Comparison of ENCODE assay signal across 8 cellular contexts in genomic region chr16:56632848-56633365, GRCh38. TPM values are rescaled to one million over a fixed set of nuclear protein-coding genes. Genes with fewer than 3 reads are reported as not detected.
DNase-seq lines count a peak whose midpoint lies in the region; ATAC-seq and TF ChIP-seq lines count a peak whose summit lies in the region.

No MANE protein-coding gene starts in this region.

- H3K27me3 ChIP-seq in cardiac muscle cell, result peaks cover 100% of the 10 kb centered on the region
- H3K27me3 ChIP-seq in neural cell (ENCODE audit: insufficient read depth, low read depth, low read length), result peaks cover 99% of the 10 kb centered on the region
- H3K27me3 ChIP-seq in aorta (ENCODE audit: control insufficient read depth in 1 of 2, insufficient read depth in 2 of 2, low read length in 1 of 2), result no peaks in the 10 kb centered on the region

- no peaks in the 10 kb centered on the region for H3K36me3 Mint-ChIP-seq in endothelial cell (ENCODE audit: low read depth, unreplicated experiment)

- TF ChIP-seq CTCF in cardiac muscle cell (IDR thresholded peaks at IDR 0.05; ENCODE audit: low read depth, low read length) (no peak), fibroblast of the aortic adventitia (IDR thresholded peaks at IDR 0.05; ENCODE audit: insufficient read depth, low read length) (no peak), neural cell (IDR thresholded peaks at IDR 0.05; ENCODE audit: poor library complexity, severe bottlenecking) (no peak), endothelial cell (IDR thresholded peaks at IDR 0.05; ENCODE audit: unreplicated experiment) (no peak)

- H3K79me2 ChIP-seq in neural cell (replicated peaks; ENCODE audit: insufficient read depth, low read length), result no peaks in the 10 kb centered on the region

- TF ChIP-seq EP300 in neural cell (conservative IDR thresholded peaks at IDR 0.05; ENCODE audit: poor library complexity, severe bottlenecking), result no peak

- no peaks in the 10 kb centered on the region for H4K20me1 ChIP-seq in neural cell (ENCODE audit: insufficient read depth)

- no peak overlapping the region for H2AFZ ChIP-seq in neural cell (ENCODE audit: low read depth, low read length)

- peaks cover 39% of the 10 kb centered on the region for H3K27me3 Mint-ChIP-seq in endothelial cell (ENCODE audit: unreplicated experiment)

- no peaks in the 10 kb centered on the region for H3K9me2 ChIP-seq in neural cell (ENCODE audit: insufficient read depth, low read length)

- H3K9me3 ChIP-seq in cardiac muscle cell (ENCODE audit: low read depth) (no peaks in the 10 kb centered on the region), neural cell (ENCODE audit: low read length) (no peaks in the 10 kb centered on the region), aorta (ENCODE audit: control insufficient read depth, low read length) (no peaks in the 10 kb centered on the region)

- H3K4me3 ChIP-seq in cardiac muscle cell, result peak overlapping the region; percentile 20
- H3K4me3 ChIP-seq in fibroblast of the aortic adventitia (ENCODE audit: low read depth, low read length), result peak overlapping the region; percentile 51
- H3K4me3 ChIP-seq in neural cell (ENCODE audit: low read length), result peak overlapping the region; percentile 59
- peak overlapping the region; percentile 37 to 49 for H3K4me3 ChIP-seq in aorta (ENCODE audit: low read length in 2 of 2)

- H3F3A ChIP-seq in neural cell (ENCODE audit: insufficient read depth, low read length, poor library complexity, severe bottlenecking), result no peaks in the 10 kb centered on the region

- H3K27ac Mint-ChIP-seq in endothelial cell (ENCODE audit: unreplicated experiment), result no peak overlapping the region

- no peak overlapping the region for H3K4me3 Mint-ChIP-seq in endothelial cell (ENCODE audit: unreplicated experiment)

- DNase-seq in cardiac muscle cell (ENCODE audit: low read depth in 1 of 2, low spot score in 1 of 2) (no peak), cardiac septum (ENCODE audit: low spot score) (no peak), fibroblast of the aortic adventitia (ENCODE audit: low read depth) (no peak), aorta (no peak), endothelial cell (ENCODE audit: low spot score) (no peak), SHP77 (lab: John Stamatoyannopoulos, UW) (no peak), D341Med (ENCODE audit: low spot score) (no peak)

- no peak for TF ChIP-seq RAD21 in neural cell (conservative IDR thresholded peaks at IDR 0.05)

- 45 to 56% methylated on average over 6 of the region's 6 CpGs for WGBS in aorta, 2 donors

- intact Hi-C loops in cardiac septum (cut with DNase I) (no loop called here), aorta (cut with DNase I) (no loop called here)

- no peaks in the 10 kb centered on the region for H3K9me3 Mint-ChIP-seq in endothelial cell (ENCODE audit: unreplicated experiment)

- H3K36me3 ChIP-seq in cardiac muscle cell, result no peaks in the 10 kb centered on the region
- no peaks in the 10 kb centered on the region for H3K36me3 ChIP-seq in neural cell (ENCODE audit: insufficient read depth, low read length)
- no peaks in the 10 kb centered on the region for H3K36me3 ChIP-seq in aorta (ENCODE audit: control insufficient read depth in 1 of 2, insufficient read depth in 2 of 2, low read length in 1 of 2)

- peak; percentile 2 for ATAC-seq in aorta (ENCODE audit: low FRiP score)

- no peak overlapping the region for H3K9ac ChIP-seq in neural cell (ENCODE audit: low read length)

- H3K4me1 ChIP-seq in cardiac muscle cell (ENCODE audit: low read depth), result no peaks in the 10 kb centered on the region
- no peaks in the 10 kb centered on the region for H3K4me1 ChIP-seq in aorta (ENCODE audit: control insufficient read depth in 1 of 2, insufficient read depth in 2 of 2, low read length in 2 of 2)

- H3K27ac ChIP-seq in cardiac muscle cell (no peak overlapping the region), neural cell (ENCODE audit: low read length) (no peak overlapping the region), aorta (ENCODE audit: low read depth in 1 of 2, low read length in 2 of 2) (peak overlapping the region in 1 of 2 donors; percentile 77)

- peaks cover 10% of the 10 kb centered on the region for H3K4me1 Mint-ChIP-seq in endothelial cell (ENCODE audit: unreplicated experiment)

- no peak overlapping the region for H3K4me2 ChIP-seq in neural cell (ENCODE audit: low read length)

TF ChIP-seq in neural cell, 6 proteins besides CTCF, POLR2A, EP300 and RAD21:
- no peak for TF ChIP-seq REST (IDR thresholded peaks at IDR 0.05; ENCODE audit: borderline replicate concordance)
- TF ChIP-seq POLR2AphosphoS5 (IDR thresholded peaks at IDR 0.05), result no peak
- no peak for TF ChIP-seq SMC3 (conservative IDR thresholded peaks at IDR 0.05; ENCODE audit: poor library complexity)
- TF ChIP-seq MXI1 (conservative IDR thresholded peaks at IDR 0.05; ENCODE audit: poor library complexity, severe bottlenecking), result no peak
- TF ChIP-seq TAF1 (IDR thresholded peaks at IDR 0.05; ENCODE audit: low read depth), result no peak

RNA-seq across cellular contexts. Expression of gene MT1M, which starts 0.4 kb away (rescaled TPM):
- not detected in 2 replicates for total RNA-seq in cardiac muscle cell
- polyA plus RNA-seq in cardiac muscle cell, result not detected in 2 replicates
- 1.1 TPM for total RNA-seq in cardiac septum
- total RNA-seq in fibroblast of the aortic adventitia (ENCODE audit: low replicate concordance), result 3.4 and 10.3 TPM in 2 replicates
- not detected in 2 replicates for polyA plus RNA-seq in neural cell
- not detected in 2 replicates for polyA minus RNA-seq in neural cell
- 100 to 1,000 TPM in 1 of 2 donors, 10 to 100 TPM in 1; 11.8 to 129 TPM for total RNA-seq in aorta
- 10 to 100 TPM; 40.1 to 72.2 TPM for polyA plus RNA-seq in aorta
- total RNA-seq in endothelial cell (ENCODE audit: unreplicated experiment), result not detected

RNA-seq across cellular contexts. Expression of gene MT1A, which starts 5.6 kb away (rescaled TPM):
- not detected in 2 replicates for total RNA-seq in cardiac muscle cell
- not detected in 2 replicates for polyA plus RNA-seq in cardiac muscle cell
- 1.5 TPM for total RNA-seq in cardiac septum
- total RNA-seq in fibroblast of the aortic adventitia (ENCODE audit: low replicate concordance), result 0.72 TPM in 1 of 2 replicates, not detected in the other
- not detected in 2 replicates for polyA plus RNA-seq in neural cell
- polyA minus RNA-seq in neural cell, result not detected in 2 replicates
- total RNA-seq in aorta, result 10 to 100 TPM in 1 of 2 donors, 1 to 10 TPM in 1; 4.6 to 82.2 TPM
- 10 to 100 TPM in 1 of 2 donors, 1 to 10 TPM in 1; 7.0 to 16.2 TPM for polyA plus RNA-seq in aorta
- not detected for total RNA-seq in endothelial cell (ENCODE audit: unreplicated experiment)

RNA-seq across cellular contexts. Expression of gene MT1E, which starts 7.3 kb away (rescaled TPM):
- 3.6 and 9.1 TPM in 2 replicates for total RNA-seq in cardiac muscle cell
- 4.5 and 4.7 TPM in 2 replicates for polyA plus RNA-seq in cardiac muscle cell
- total RNA-seq in cardiac septum, result 36.1 TPM
- 54.7 and 103 TPM in 2 replicates for total RNA-seq in fibroblast of the aortic adventitia (ENCODE audit: low replicate concordance)
- polyA plus RNA-seq in neural cell, result not detected in 2 replicates
- polyA minus RNA-seq in neural cell, result not detected in 2 replicates
- 100 to 1,000 TPM in 1 of 2 donors, 10 to 100 TPM in 1; 47.8 to 355 TPM for total RNA-seq in aorta
- polyA plus RNA-seq in aorta, result 100 to 1,000 TPM; 185 to 606 TPM
- not detected for total RNA-seq in endothelial cell (ENCODE audit: unreplicated experiment)

RNA-seq across cellular contexts. Expression of gene MT1B, which starts 18.8 kb away (rescaled TPM):
- total RNA-seq in cardiac muscle cell, result not detected in 2 replicates
- not detected in 2 replicates for polyA plus RNA-seq in cardiac muscle cell
- not detected for total RNA-seq in cardiac septum
- not detected in 2 replicates for total RNA-seq in fibroblast of the aortic adventitia (ENCODE audit: low replicate concordance)
- polyA plus RNA-seq in neural cell, result not detected in 2 replicates
- not detected in 2 replicates for polyA minus RNA-seq in neural cell
- not detected for total RNA-seq in aorta
- polyA plus RNA-seq in aorta, result not detected
- not detected for total RNA-seq in endothelial cell (ENCODE audit: unreplicated experiment)

RNA-seq across cellular contexts. Expression of gene MT2A, which starts 24.5 kb away (rescaled TPM):
- total RNA-seq in cardiac muscle cell (0.28 TPM in 1 of 2 replicates, not detected in the other), cardiac septum (108 TPM), fibroblast of the aortic adventitia (ENCODE audit: low replicate concordance) (8.3 and 114 TPM in 2 replicates), aorta (1,000 to 10,000 TPM in 1 of 2 donors, 100 to 1,000 TPM in 1; 146 to 1,375 TPM), endothelial cell (ENCODE audit: unreplicated experiment) (2.4 TPM)
- polyA plus RNA-seq in cardiac muscle cell (1.6 and 2.1 TPM in 2 replicates), neural cell (not detected in 2 replicates), aorta (1,000 to 10,000 TPM in 1 of 2 donors, 100 to 1,000 TPM in 1; 320 to 1,681 TPM)
- not detected in 2 replicates for polyA minus RNA-seq in neural cell
